17 cellular contexts compared by ENCODE assay signal in the genomic region with DNA sequence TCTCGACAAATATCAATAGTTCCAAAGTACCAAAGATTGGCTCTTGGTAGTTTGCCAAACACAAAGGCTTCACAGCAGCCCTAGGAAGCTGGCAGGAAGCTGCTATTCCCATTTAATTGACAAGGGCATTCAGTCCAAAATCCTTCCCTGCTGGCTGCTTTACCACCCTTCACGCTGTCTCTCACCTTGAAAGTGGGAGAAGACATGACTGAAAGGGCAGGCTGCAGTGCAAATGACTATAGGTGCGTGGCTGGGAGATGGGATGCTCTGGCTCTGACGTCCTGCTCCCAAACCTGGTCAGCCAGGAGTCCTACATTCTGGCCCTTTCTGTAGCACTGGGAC. TPM values are rescaled to one million over a fixed set of nuclear protein-coding genes. Genes with fewer than 3 reads are reported as not detected.
A peak's percentile ranks its signal among the peaks of the same experiment; 100 is the strongest.
DNase-seq lines count a peak whose midpoint lies in the region; TF ChIP-seq lines count a peak whose summit lies in the region.
"Had no signal": no experiment of that assay in that cellular context is flagged by ENCODE, and none has a peak within 500 bp of the region (broad histone marks: within the 10 kb centered on the region; RNA-seq: fewer than 3 reads in every experiment).

No MANE protein-coding gene starts in this region.

- H3K4me2 ChIP-seq in osteoblast (ENCODE audit: insufficient read depth, low read length): no peak overlapping the region

- H3K36me3 Mint-ChIP-seq in activated CD4-positive, alpha-beta T cell treated with anti-CD3 and anti-CD28 coated beads, Interleukin-2, amount 10 ng/mL, durations not matched to agents 24 days and 14 days (ENCODE audit: low read depth): peaks cover 7% of the 10 kb centered on the region
- peaks cover 12% of the 10 kb centered on the region for H3K36me3 Mint-ChIP-seq in activated naive CD8-positive, alpha-beta T cell treated with anti-CD3 and anti-CD28 coated beads for 36 hours

- H3K79me2 ChIP-seq in osteoblast (ENCODE audit: insufficient read depth, low read length): peaks cover 8% of the 10 kb centered on the region

- H3K27ac ChIP-seq in osteoblast (ENCODE audit: low read depth, low read length): no peak overlapping the region
- H3K27ac ChIP-seq: brain microvascular endothelial cell, epithelial cell of prostate had no signal

- no peaks in the 10 kb centered on the region for H3K9me3 ChIP-seq in osteoblast (ENCODE audit: low read depth, low read length)

- peaks cover 58% of the 10 kb centered on the region for H3K4me1 Mint-ChIP-seq in activated CD4-positive, alpha-beta T cell treated with anti-CD3 and anti-CD28 coated beads, Interleukin-2, amount 10 ng/mL, durations not matched to agents 24 days and 14 days
- H3K4me1 Mint-ChIP-seq in activated naive CD8-positive, alpha-beta T cell treated with anti-CD3 and anti-CD28 coated beads for 36 hours: peaks cover 38% of the 10 kb centered on the region

- H3K4me1 ChIP-seq in osteoblast (ENCODE audit: insufficient read depth, low read length): peaks cover 10% of the 10 kb centered on the region

- no peaks in the 10 kb centered on the region for H3K36me3 ChIP-seq in osteoblast (ENCODE audit: insufficient read depth, low read length)
- H3K36me3 ChIP-seq: brain microvascular endothelial cell had no signal

- H3K4me3 Mint-ChIP-seq in activated CD4-positive, alpha-beta T cell treated with anti-CD3 and anti-CD28 coated beads, Interleukin-2, amount 10 ng/mL, durations not matched to agents 24 days and 14 days: peak overlapping the region; percentile 65
- H3K4me3 Mint-ChIP-seq in activated naive CD8-positive, alpha-beta T cell treated with anti-CD3 and anti-CD28 coated beads for 36 hours: no peak overlapping the region
- H3K4me3 Mint-ChIP-seq: H9 had no signal

- no peak overlapping the region for H3K4me3 ChIP-seq in osteoblast (ENCODE audit: insufficient read depth, low read length)

- H3K27me3 ChIP-seq in osteoblast (ENCODE audit: insufficient read depth, low read length): no peaks in the 10 kb centered on the region
- H3K27me3 ChIP-seq: brain microvascular endothelial cell had no signal

- H3K9me3 Mint-ChIP-seq in activated CD4-positive, alpha-beta T cell treated with anti-CD3 and anti-CD28 coated beads, Interleukin-2, amount 10 ng/mL, durations not matched to agents 24 days and 14 days: peaks cover 3% of the 10 kb centered on the region
- peaks cover 2% of the 10 kb centered on the region for H3K9me3 Mint-ChIP-seq in activated naive CD8-positive, alpha-beta T cell treated with anti-CD3 and anti-CD28 coated beads for 36 hours
- H3K9me3 Mint-ChIP-seq: H9 had no signal

- intact Hi-C loops in activated CD4-positive, alpha-beta T cell treated with anti-CD3 and anti-CD28 coated beads, Interleukin-2, amount 10 ng/mL, durations not matched to agents 24 days and 14 days (cut with micrococcal nuclease): loop anchor here (1.0 to 2.0 kb wide), 6 partner anchors 12 to 360 kb away; partner anchors contain the start of gene AHCYL1

- H3K27me3 Mint-ChIP-seq in activated CD4-positive, alpha-beta T cell treated with anti-CD3 and anti-CD28 coated beads, Interleukin-2, amount 10 ng/mL, durations not matched to agents 24 days and 14 days: no peaks in the 10 kb centered on the region
- no peaks in the 10 kb centered on the region for H3K27me3 Mint-ChIP-seq in activated naive CD8-positive, alpha-beta T cell treated with anti-CD3 and anti-CD28 coated beads for 36 hours

- H2AFZ ChIP-seq in osteoblast (ENCODE audit: low read length): no peak overlapping the region

- peaks cover 2% of the 10 kb centered on the region for H4K20me1 ChIP-seq in osteoblast (ENCODE audit: insufficient read depth, low read length)

- no peak for DNase-seq in activated CD4-positive, alpha-beta T cell treated with anti-CD3 and anti-CD28 coated beads, Interleukin-2, amount 10 ng/mL, durations not matched to agents 24 days and 14 days
- DNase-seq in activated CD4-positive, alpha-beta T cell treated with anti-CD3 and anti-CD28 coated beads for 1 hour: no peak
- DNase-seq in NCI-H69 (lab: John Stamatoyannopoulos, UW): peak; percentile 36
- no peak for DNase-seq in activated naive CD8-positive, alpha-beta T cell treated with anti-CD3 and anti-CD28 coated beads for 36 hours
- peak; percentile 52 for DNase-seq in osteoblast (ENCODE audit: insufficient read length, low spot score, missing footprints)
- DNase-seq in putamen (ENCODE audit: low spot score): no peak
- DNase-seq in LoVo (ENCODE audit: low spot score): no peak
- no peak for DNase-seq in SK-N-DZ (ENCODE audit: low spot score)
- DNase-seq: brain microvascular endothelial cell, foreskin fibroblast, H9, hypothalamus, NCI-H1105 treated with DMSO at 0.1 percent for 48 hours, NCI-H524 treated with DMSO at 0.1 percent for 48 hours, SHP77 treated with DMSO at 0.1 percent for 48 hours had no signal

- H3K27ac Mint-ChIP-seq in activated CD4-positive, alpha-beta T cell treated with anti-CD3 and anti-CD28 coated beads, Interleukin-2, amount 10 ng/mL, durations not matched to agents 24 days and 14 days: peak overlapping the region; percentile 93
- peak overlapping the region; percentile 96 for H3K27ac Mint-ChIP-seq in activated naive CD8-positive, alpha-beta T cell treated with anti-CD3 and anti-CD28 coated beads for 36 hours
- H3K27ac Mint-ChIP-seq: H9 had no signal

- no peak for TF ChIP-seq CTCF in osteoblast (IDR thresholded peaks at IDR 0.05; ENCODE audit: extremely low read depth, low read depth, low read length)

RNA-seq across cellular contexts. Expression of gene CSF1, which starts 3.8 kb away (rescaled TPM):
- total RNA-seq in activated CD4-positive, alpha-beta T cell treated with anti-CD3 and anti-CD28 coated beads, Interleukin-2, amount 10 ng/mL, durations not matched to agents 24 days and 14 days: 190 and 193 TPM in 2 replicates
- 10 to 100 TPM; 21.2 to 24.9 TPM for total RNA-seq in activated naive CD8-positive, alpha-beta T cell treated with anti-CD3 and anti-CD28 coated beads for 36 hours
- 38.0 and 53.9 TPM in 2 replicates for total RNA-seq in osteoblast
- 1.3 and 1.4 TPM in 2 replicates for polyA plus RNA-seq in SK-N-DZ (2014; cell fraction: cytosol; rRNA removed)
- polyA plus RNA-seq in SK-N-DZ (2014; cell fraction: nucleus; rRNA removed): 0.47 and 0.89 TPM in 2 replicates
- total RNA-seq: OCI-LY7 had no signal

Comparison
In these comparisons a context has a peak if more than half of its experiments do, and no peak if none do; other contexts are left out.
1. DNase-seq: peak in NCI-H69 (single experiment) and osteoblast (single experiment); none in activated CD4-positive, alpha-beta T cell treated with anti-CD3 and anti-CD28 coated beads, Interleukin-2, amount 10 ng/mL, durations not matched to agents 24 days and 14 days (single experiment), activated CD4-positive, alpha-beta T cell treated with anti-CD3 and anti-CD28 coated beads for 1 hour (single experiment), activated naive CD8-positive, alpha-beta T cell treated with anti-CD3 and anti-CD28 coated beads for 36 hours (single experiment), putamen (single experiment), LoVo (single experiment) and SK-N-DZ (single experiment).